In the genomic region with DNA sequence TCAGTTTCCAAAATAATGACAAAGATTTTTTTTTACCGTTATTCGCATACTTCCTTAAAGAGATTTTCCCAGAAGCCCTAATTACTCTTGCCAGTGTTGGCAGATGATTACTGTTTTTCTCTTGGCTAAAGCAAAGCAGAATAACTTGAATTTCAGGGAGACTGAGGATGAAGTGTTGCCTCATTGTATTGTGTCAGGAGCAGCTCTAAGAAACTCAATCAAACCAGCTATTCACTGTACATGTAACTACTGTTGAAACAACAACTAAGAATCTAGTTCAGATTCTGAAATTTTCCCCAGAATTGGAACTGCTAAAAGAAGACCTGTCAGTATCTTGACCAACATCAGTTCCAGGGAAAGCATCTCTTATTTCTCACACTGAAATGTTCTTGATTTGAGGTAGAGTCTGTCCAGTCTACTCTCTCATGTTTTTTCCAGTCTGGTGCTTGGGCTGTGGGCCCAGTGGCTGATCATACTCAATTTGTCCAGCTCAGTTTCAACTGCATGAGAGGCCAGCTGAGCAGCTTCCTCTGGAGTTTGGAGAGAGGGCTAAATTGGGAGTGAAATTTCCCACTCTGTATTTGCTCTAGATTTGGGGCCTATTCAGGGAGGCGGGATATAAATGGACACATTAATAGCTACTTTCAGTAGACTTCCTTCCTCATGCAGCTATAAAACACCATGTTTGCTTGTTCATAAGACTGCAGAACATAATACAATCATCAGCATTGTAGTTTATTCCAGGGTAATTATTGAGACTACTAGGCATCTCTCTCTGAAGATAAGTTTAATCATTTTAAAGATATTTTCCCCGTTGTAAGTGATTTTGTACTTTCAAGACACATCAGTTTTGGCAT, we compare ENCODE assay signal across 13 cellular contexts.
A peak's percentile ranks its signal among the peaks of the same experiment; 100 is the strongest.
DNase-seq lines count a peak whose midpoint lies in the region; ATAC-seq and TF ChIP-seq lines count a peak whose summit lies in the region.
"Had no signal": no experiment of that assay in that cellular context is flagged by ENCODE, and none has a peak within 500 bp of the region (broad histone marks: within the 10 kb centered on the region; RNA-seq: fewer than 3 reads in every experiment).

No MANE protein-coding gene starts in this region.

- DNase-seq in G401 (ENCODE audit: low spot score) (peak; percentile 39), astrocyte of the hippocampus (ENCODE audit: low read depth, low spot score) (peak; percentile 17), left ventricle myocardium inferior (peak; percentile 43), glomerular visceral epithelial cell (ENCODE audit: extremely low spot score) (no peak)
- DNase-seq in activated CD8-positive, alpha-beta memory T cell treated with anti-CD3 and anti-CD28 coated beads for 24 hours = no peak
- no peak for DNase-seq in stimulated activated CD4-positive, alpha-beta T cell treated with anti-CD3 and anti-CD28 coated beads, Interleukin-1b, Interleukin-23, amount 100 ng/mL, for 48 hours
- DNase-seq: activated gamma-delta T cell; brain microvascular endothelial cell; effector CD8-positive, alpha-beta T cell; NCI-H1417 treated with DMSO at 0.1 percent for 48 hours; NCI-H510A had no signal

- H3K36me3 ChIP-seq in left ventricle myocardium inferior (no peaks in the 10 kb centered on the region), skeletal muscle tissue (ENCODE audit: control insufficient read depth in 3 of 3, insufficient read depth in 3 of 3, low read length in 3 of 3) (no peaks in the 10 kb centered on the region)
- H3K36me3 ChIP-seq: brain microvascular endothelial cell had no signal

- no peak for TF ChIP-seq CTCF in left ventricle myocardium inferior (IDR thresholded peaks at IDR 0.05; ENCODE audit: borderline replicate concordance)

- peaks cover 51% of the 10 kb centered on the region for H3K4me1 ChIP-seq in left ventricle myocardium inferior
- H3K4me1 ChIP-seq in skeletal muscle tissue (ENCODE audit: control insufficient read depth in 3 of 3, insufficient read depth in 3 of 3, low read length in 3 of 3) = peaks cover 0 to 5% (median 4%) of the 10 kb centered on the region in 3 donors

- in situ Hi-C loops in G401 (cut with HindIII; ENCODE audit: low sequenced_read_pairs) = no loop called here

- H3K27me3 ChIP-seq in left ventricle myocardium inferior (ENCODE audit: low read depth) = no peaks in the 10 kb centered on the region
- no peaks in the 10 kb centered on the region for H3K27me3 ChIP-seq in skeletal muscle tissue (ENCODE audit: control insufficient read depth in 3 of 3, insufficient read depth in 3 of 3, low read length in 3 of 3)
- H3K27me3 ChIP-seq: brain microvascular endothelial cell had no signal

- H3K27ac ChIP-seq in left ventricle myocardium inferior (replicated peaks) (peak overlapping the region; percentile 66), skeletal muscle tissue (ENCODE audit: low read depth, low read length) (peak overlapping the region; percentile 57)
- H3K27ac ChIP-seq: brain microvascular endothelial cell had no signal

- no peak for ATAC-seq in HG02884 (IDR thresholded peaks at IDR 0.05; ENCODE audit: unreplicated experiment)

- H3K9me3 ChIP-seq in left ventricle myocardium inferior (replicated peaks) = no peaks in the 10 kb centered on the region
- no peaks in the 10 kb centered on the region for H3K9me3 ChIP-seq in skeletal muscle tissue (ENCODE audit: control insufficient read depth in 3 of 3, low read length in 3 of 3)

- H3K4me3 ChIP-seq in left ventricle myocardium inferior (no peak overlapping the region), skeletal muscle tissue (ENCODE audit: low read length in 3 of 3) (no peak overlapping the region)

- no peak overlapping the region for H3K9ac ChIP-seq in skeletal muscle tissue (ENCODE audit: low read depth in 1 of 3, low read length in 3 of 3)

- intact Hi-C loops in left ventricle myocardium inferior (cut with micrococcal nuclease) = no loop called here

Comparison
In these comparisons a context has a peak if more than half of its experiments do, and no peak if none do; other contexts are left out.
1. DNase-seq: peak in G401 (single experiment), astrocyte of the hippocampus (single experiment) and left ventricle myocardium inferior (single experiment); none in activated CD8-positive, alpha-beta memory T cell treated with anti-CD3 and anti-CD28 coated beads for 24 hours (single experiment), glomerular visceral epithelial cell (single experiment) and stimulated activated CD4-positive, alpha-beta T cell treated with anti-CD3 and anti-CD28 coated beads, Interleukin-1b, Interleukin-23, amount 100 ng/mL, for 48 hours (single experiment).